ENCODE assay signal across 16 cellular contexts in the genomic region with DNA sequence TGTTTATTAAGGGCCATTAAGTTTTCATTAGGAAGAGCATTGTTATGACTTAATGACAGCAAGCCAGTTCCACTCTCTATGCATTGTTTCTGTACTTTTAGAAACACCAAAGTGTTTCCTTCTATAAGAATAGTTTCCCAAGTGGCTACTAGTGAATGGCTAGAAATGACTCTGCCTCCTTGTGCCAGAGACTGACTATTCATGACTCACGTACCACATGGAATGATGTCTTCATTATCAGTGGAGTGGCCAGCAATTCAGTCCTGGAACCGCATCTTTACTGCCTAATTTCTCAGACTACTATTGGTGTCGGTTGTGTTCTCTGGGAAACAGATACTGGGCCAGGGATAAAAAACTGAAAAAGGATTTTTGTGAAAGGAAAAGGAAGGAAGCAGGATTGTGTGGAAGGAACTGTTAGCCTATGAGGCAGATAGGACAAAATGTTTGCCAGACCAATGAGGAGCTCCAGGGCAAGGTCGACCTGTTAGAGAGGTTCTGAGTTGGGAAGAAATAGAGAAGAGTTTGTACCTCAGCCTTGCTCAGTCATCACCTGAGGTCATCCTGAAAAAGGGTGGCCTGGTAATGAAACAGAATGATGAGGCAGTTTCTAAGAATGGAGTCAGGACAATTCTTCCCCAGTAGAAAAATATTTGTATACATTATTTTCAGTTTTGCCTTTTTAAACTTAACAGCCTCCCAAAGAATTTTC.
DNase-seq lines count a peak whose midpoint lies in the region; ATAC-seq and TF ChIP-seq lines count a peak whose summit lies in the region.
"Had no signal": no experiment of that assay in that cellular context is flagged by ENCODE, and none has a peak within 500 bp of the region (broad histone marks: within the 10 kb centered on the region; RNA-seq: fewer than 3 reads in every experiment).

No MANE protein-coding gene starts in this region.

- H3K9me3 ChIP-seq in adipocyte (ENCODE audit: control insufficient read depth, low read length), result no peaks in the 10 kb centered on the region
- no peaks in the 10 kb centered on the region for H3K9me3 ChIP-seq in esophagus muscularis mucosa
- H3K9me3 ChIP-seq: BLaER1 treated with 17β-estradiol and CSF1 and Interleukin-3, amounts not matched to agents 10 nM and 100 nM had no signal

- H3K27me3 ChIP-seq in adipocyte (replicated peaks; ENCODE audit: control insufficient read depth, insufficient read depth, low read length) (no peaks in the 10 kb centered on the region), H7 (ENCODE audit: control insufficient read depth, insufficient read depth, low read length) (no peaks in the 10 kb centered on the region), esophagus muscularis mucosa (no peaks in the 10 kb centered on the region)
- H3K27me3 ChIP-seq: BLaER1 treated with 17β-estradiol and CSF1 and Interleukin-3, amounts not matched to agents 10 nM and 100 nM had no signal

- H3K4me1 ChIP-seq in adipocyte (ENCODE audit: control insufficient read depth, insufficient read depth, low read length), result peaks cover 6% of the 10 kb centered on the region
- H3K4me1 ChIP-seq in esophagus muscularis mucosa, result peaks cover 0 to 12% (median 10%) of the 10 kb centered on the region in 4 donors
- H3K4me1 ChIP-seq: parathyroid adenoma had no signal

- TF ChIP-seq EP300 in esophagus muscularis mucosa (IDR thresholded peaks at IDR 0.05), result no peak

- H3K9ac ChIP-seq in adipocyte (ENCODE audit: low read length), result no peak overlapping the region
- H3K9ac ChIP-seq: BLaER1 treated with 17β-estradiol and CSF1 and Interleukin-3, amounts not matched to agents 10 nM and 100 nM; parathyroid adenoma had no signal

- no peak for TF ChIP-seq CTCF in esophagus muscularis mucosa (IDR thresholded peaks at IDR 0.05)

- ATAC-seq in HG02798 (IDR thresholded peaks at IDR 0.05; ENCODE audit: poor library complexity, unreplicated experiment), result no peak
- ATAC-seq: activated T-cell treated with anti-CD3 and anti-CD28 coated beads, Interleukin-2, amount 50 U/mL, for 4 hours; WTC11 had no signal

- H3K27ac ChIP-seq in esophagus muscularis mucosa (replicated peaks in 1 of 4), result peak overlapping the region in 1 of 4 donors; percentile 5
- H3K27ac ChIP-seq: parathyroid adenoma had no signal

- H3K4me3 ChIP-seq in adipocyte (ENCODE audit: low read length), result no peak overlapping the region
- H3K4me3 ChIP-seq in H7 (ENCODE audit: insufficient read depth, low read depth, low read length), result no peak overlapping the region
- H3K4me3 ChIP-seq in esophagus muscularis mucosa, result no peak overlapping the region
- H3K4me3 ChIP-seq: BLaER1 treated with 17β-estradiol and CSF1 and Interleukin-3, amounts not matched to agents 10 nM and 100 nM; lung had no signal

- TF ChIP-seq POLR2A in esophagus muscularis mucosa (IDR thresholded peaks at IDR 0.05; ENCODE audit: low read depth), result no peak

- 56% methylated on average over 4 of the region's 4 CpGs for WGBS in esophagus muscularis mucosa

- peak; percentile 93 for DNase-seq in A172 (ENCODE audit: low spot score)
- peak; percentile 73 for DNase-seq in H4 (ENCODE audit: low spot score)
- DNase-seq in adipocyte (ENCODE audit: low read depth), result peak; percentile 67
- DNase-seq in foreskin melanocyte, result peak; percentile 91
- DNase-seq in H7, result no peak
- DNase-seq in occipital lobe (lab: John Stamatoyannopoulos, UW), result no peak
- DNase-seq in esophagus muscularis mucosa (ENCODE audit: extremely low spot score), result no peak
- DNase-seq: activated T-cell treated with anti-CD3 and anti-CD28 coated beads, Interleukin-2, amount 50 U/mL, for 4 hours; glutamatergic neuron; NCI-H2227 treated with DMSO at 0.1 percent for 48 hours; substantia nigra had no signal

- intact Hi-C loops in esophagus muscularis mucosa (cut with DNase I), result no loop called here

- H3K36me3 ChIP-seq in adipocyte (ENCODE audit: control insufficient read depth, insufficient read depth, low read length, severe bottlenecking) (no peaks in the 10 kb centered on the region), H7 (replicated peaks; ENCODE audit: control insufficient read depth, insufficient read depth, low read length) (no peaks in the 10 kb centered on the region), esophagus muscularis mucosa (no peaks in the 10 kb centered on the region)
- H3K36me3 ChIP-seq: BLaER1 treated with 17β-estradiol and CSF1 and Interleukin-3, amounts not matched to agents 10 nM and 100 nM had no signal

Comparison
In these comparisons a context has a peak if more than half of its experiments do, and no peak if none do; other contexts are left out.
1. DNase-seq: peak in A172 (single experiment), H4 (single experiment), adipocyte (single experiment) and foreskin melanocyte (single experiment); none in H7 (single experiment), occipital lobe (single experiment) and esophagus muscularis mucosa (single experiment).